1 cellular context compared by ENCODE assay signal in the genomic region with DNA sequence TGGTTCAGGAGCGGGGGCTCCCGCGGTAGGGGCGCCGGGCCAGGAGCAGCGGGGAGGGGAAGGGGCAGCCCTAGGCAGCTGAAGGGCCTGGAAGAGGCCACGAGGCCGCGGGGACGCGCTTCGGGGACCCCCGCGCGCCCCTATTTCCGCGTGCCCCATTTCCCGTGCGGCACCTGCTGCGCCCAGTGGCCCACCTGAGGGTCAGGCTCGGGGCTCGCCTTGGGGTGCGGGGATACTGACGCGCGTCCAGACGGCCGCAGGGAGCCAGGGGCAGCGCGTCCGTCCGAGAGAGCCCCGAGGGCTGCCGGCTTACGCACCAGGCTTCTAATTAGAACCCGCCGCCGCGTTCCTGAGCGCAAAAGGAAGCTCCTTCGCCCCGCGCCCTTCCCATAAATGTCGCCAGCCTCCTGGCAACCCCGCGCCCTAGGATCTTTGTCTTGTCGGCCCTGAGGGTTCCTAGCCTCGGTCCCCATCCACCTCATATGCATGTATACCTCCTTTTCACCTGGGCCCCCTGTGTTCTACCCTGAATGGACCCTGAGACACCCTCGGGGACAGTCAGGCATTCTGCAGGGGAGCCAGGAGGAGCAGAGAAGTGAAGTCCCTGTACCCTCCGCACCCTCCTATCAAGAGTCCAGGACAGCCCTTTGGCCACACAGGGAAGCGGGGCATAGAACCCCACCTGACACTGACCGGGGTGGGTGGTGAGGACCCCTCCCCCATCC.
TF ChIP-seq lines count a peak whose summit lies in the region.

No MANE protein-coding gene starts in this region.

TF ChIP-seq in SK-N-SH, 30 proteins besides CTCF, POLR2A, EP300 and RAD21 (continued from another document):
- TF ChIP-seq TEAD4 (IDR thresholded peaks at IDR 0.05; ENCODE audit: borderline replicate concordance, insufficient read depth), result no peak
- TF ChIP-seq NRF1 (IDR thresholded peaks at IDR 0.05; ENCODE audit: low read depth, low read length), result no peak
- TF ChIP-seq FOXJ3 (CRISPR knock-in tag; IDR thresholded peaks at IDR 0.05), result no peak
- TF ChIP-seq MXI1 (IDR thresholded peaks at IDR 0.05; ENCODE audit: low read depth, low read length), result no peak
- TF ChIP-seq PBX3 (IDR thresholded peaks at IDR 0.05), result no peak
